In genomic region chr4:153413827-153414226, GRCh38 we compare ENCODE assay signal across 1 cellular context.
TF ChIP-seq lines count a peak whose summit lies in the region.

No MANE protein-coding gene starts in this region.

TF ChIP-seq in WTC11, 78 proteins besides CTCF, POLR2A, EP300 and RAD21 (continued from another document):
- no peak for TF ChIP-seq USF1 (CRISPR knock-in tag; IDR thresholded peaks at IDR 0.05)
- no peak for TF ChIP-seq CBFB (CRISPR knock-in tag; IDR thresholded peaks at IDR 0.05; ENCODE audit: low read depth)
- TF ChIP-seq ZNF671 (CRISPR knock-in tag; IDR thresholded peaks at IDR 0.05) = no peak
- no peak for TF ChIP-seq MAX (CRISPR knock-in tag; IDR thresholded peaks at IDR 0.05)
- TF ChIP-seq ZNF138 (CRISPR knock-in tag; conservative IDR thresholded peaks at IDR 0.05) = no peak
- no peak for TF ChIP-seq NFATC4 (CRISPR knock-in tag; IDR thresholded peaks at IDR 0.05)
